Comparison of ENCODE assay signal across 20 cellular contexts in the genomic region with DNA sequence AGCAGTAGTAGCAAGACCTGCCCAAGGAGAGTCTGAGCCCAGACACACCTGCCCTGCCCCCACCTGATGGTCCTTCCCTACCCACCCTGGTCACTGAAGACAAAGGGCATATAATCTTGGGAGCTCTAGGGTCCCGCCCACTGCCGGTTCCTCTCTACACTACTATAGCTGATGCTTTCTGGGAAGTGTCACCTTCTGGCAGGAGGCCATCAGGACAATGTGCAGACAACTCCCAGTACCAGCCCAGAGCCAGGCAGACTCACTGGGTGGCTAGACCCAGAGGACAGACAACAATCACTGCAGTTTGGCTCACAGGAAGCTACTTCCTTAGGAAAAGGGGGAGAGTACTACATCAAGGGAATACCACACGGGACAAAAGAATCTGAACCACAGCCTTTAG.
DNase-seq lines count a peak whose midpoint lies in the region; ATAC-seq and TF ChIP-seq lines count a peak whose summit lies in the region.
"Had no signal": no experiment of that assay in that cellular context is flagged by ENCODE, and none has a peak within 500 bp of the region (broad histone marks: within the 10 kb centered on the region; RNA-seq: fewer than 3 reads in every experiment).

No MANE protein-coding gene starts in this region.

- H3K27me3 ChIP-seq in SJSA1 (replicated peaks) (no peaks in the 10 kb centered on the region), transverse colon (no peaks in the 10 kb centered on the region)

- ATAC-seq in GM18505 (IDR thresholded peaks at IDR 0.05; ENCODE audit: unreplicated experiment) = no peak
- ATAC-seq: T-cell had no signal

- TF ChIP-seq EP300 in transverse colon (IDR thresholded peaks at IDR 0.05; ENCODE audit: low read depth) = no peak

- H3K4me1 ChIP-seq in SJSA1 (replicated peaks) (peaks cover 14% of the 10 kb centered on the region), transverse colon (no peaks in the 10 kb centered on the region)

- in situ Hi-C loops in transverse colon (cut with MboI; ENCODE audit: low pct_ligation_motif_present in 1 of 4, low pct_unique_long_range_greater_than_20kb in 1 of 4, low sequenced_read_pairs in 3 of 4) = no loop called here

- no peaks in the 10 kb centered on the region for H3K36me3 ChIP-seq in SJSA1
- no peaks in the 10 kb centered on the region for H3K36me3 ChIP-seq in transverse colon

- intact Hi-C loops in transverse colon (cut with DNase I; ENCODE audit: low total_unique reads) = no loop called here

- H3K27ac ChIP-seq in SJSA1 (no peak overlapping the region), transverse colon (no peak overlapping the region)
- H3K27ac ChIP-seq: KMS-11 had no signal

- DNase-seq in HT-29 (ENCODE audit: low spot score) = peak; percentile 3
- peak; percentile 44 to 63 for DNase-seq in SJSA1 (ENCODE audit: low read depth in 1 of 2, low spot score in 2 of 2)
- peak; percentile 7 for DNase-seq in fibroblast of mammary gland (ENCODE audit: low read depth)
- peak; percentile 52 for DNase-seq in transverse colon
- no peak for DNase-seq in stimulated activated CD4-positive, alpha-beta T cell treated with anti-CD3 and anti-CD28 coated beads, Interleukin-4, amount 100 ng/mL, for 24 hours
- no peak for DNase-seq in NCI-H748 treated with DMSO at 0.1 percent for 48 hours (lab: John Stamatoyannopoulos, UW)
- DNase-seq: AML-193; DMS79 treated with DMSO at 0.1 percent for 48 hours; HCEC 1CT; NCI-H1436 treated with DMSO at 0.1 percent for 48 hours; NCI-H2081; NCI-H2171 treated with DMSO at 0.1 percent for 48 hours; NCI-H446; NCI-H69; NK-92 treated with Interleukin-12 subunit alpha and Interleukin-12 subunit beta, amount 100 ng/mL, for 24 hours; SHP77; SK-N-SH; T-cell had no signal

- 93 to 100% methylated on average over 1 to 3 of the region's 3 CpGs for WGBS in transverse colon (ENCODE audit: low coverage in 1 of 2), 2 donors

- H3K4me3 ChIP-seq in SJSA1 (no peak overlapping the region), fibroblast of mammary gland (ENCODE audit: control insufficient read depth, low read depth, low read length) (no peak overlapping the region), transverse colon (no peak overlapping the region)

- TF ChIP-seq POLR2A in transverse colon (IDR thresholded peaks at IDR 0.05) (no peak), GM18505 (IDR thresholded peaks at IDR 0.05; ENCODE audit: borderline replicate concordance, extremely low read depth, insufficient read depth, insufficient read length) (no peak)

- TF ChIP-seq CTCF in fibroblast of mammary gland (conservative IDR thresholded peaks at IDR 0.05; ENCODE audit: control insufficient read depth, insufficient read depth, low read depth, low read length) = no peak
- TF ChIP-seq CTCF in transverse colon (IDR thresholded peaks at IDR 0.05) = no peak

- H3K9me3 ChIP-seq in SJSA1 (replicated peaks) = peaks cover 4% of the 10 kb centered on the region; the same call in 1 of the 2 replicates
- H3K9me3 ChIP-seq in transverse colon = no peaks in the 10 kb centered on the region
- H3K9me3 ChIP-seq: SK-N-SH had no signal

Comparison
In these comparisons a context has a peak if more than half of its experiments do, and no peak if none do; other contexts are left out.
1. DNase-seq: peak in HT-29 (single experiment), SJSA1 (2 of 2), fibroblast of mammary gland (single experiment) and transverse colon (single experiment); none in stimulated activated CD4-positive, alpha-beta T cell treated with anti-CD3 and anti-CD28 coated beads, Interleukin-4, amount 100 ng/mL, for 24 hours (single experiment) and NCI-H748 treated with DMSO at 0.1 percent for 48 hours (single experiment).